Comparison of ENCODE assay signal across 28 cellular contexts in the genomic region with DNA sequence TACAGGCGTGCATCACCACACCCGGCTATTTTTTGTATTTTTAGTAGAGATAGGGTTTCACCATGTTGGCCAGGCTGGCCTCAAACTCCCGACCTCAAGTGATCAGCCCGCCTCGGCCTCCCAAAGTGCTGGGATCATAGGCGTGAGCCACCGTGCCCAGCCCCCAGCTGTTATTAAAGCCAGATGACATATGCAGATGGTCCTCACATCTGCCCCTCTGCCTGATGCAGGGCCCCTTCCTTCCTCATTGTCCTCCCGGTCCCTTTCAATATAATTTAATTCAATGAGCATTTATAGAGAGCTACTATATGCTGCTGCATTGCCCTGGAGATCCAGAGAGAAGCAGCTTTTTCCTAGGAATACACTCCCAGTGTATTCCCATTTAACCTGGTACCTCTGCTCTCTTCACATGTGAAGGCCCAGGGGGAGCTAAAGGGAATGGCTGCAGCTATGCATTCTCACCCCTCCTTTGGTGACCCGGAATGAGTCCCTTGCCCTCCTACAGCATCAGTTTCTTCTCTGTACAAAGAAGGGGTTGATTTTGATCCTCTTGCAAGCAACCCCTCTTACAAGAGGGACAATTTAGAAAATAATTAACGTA. TPM values are rescaled to one million over a fixed set of nuclear protein-coding genes. Genes with fewer than 3 reads are reported as not detected.
DNase-seq lines count a peak whose midpoint lies in the region; ATAC-seq and TF ChIP-seq lines count a peak whose summit lies in the region.
"Had no signal": no experiment of that assay in that cellular context is flagged by ENCODE, and none has a peak within 500 bp of the region (broad histone marks: within the 10 kb centered on the region; RNA-seq: fewer than 3 reads in every experiment).

No MANE protein-coding gene starts in this region.

- H2AFZ ChIP-seq in GM23338: no peak overlapping the region
- H2AFZ ChIP-seq: PC-9 had no signal

- intact Hi-C loops in activated T-helper 2 cell treated with anti-CD3 and anti-CD28 coated beads, Interferon-gamma antibody, Interleukin-2, Interleukin-4, amounts not matched to agents 10 μg/mL and 5 μg/mL and 100 μg/mL, durations not matched to agents 14 hours and 24 hours and 36 hours (cut with micrococcal nuclease): no loop called here
- intact Hi-C loops in body of pancreas (cut with DNase I): no loop called here

- no peaks in the 10 kb centered on the region for H3K9me3 Mint-ChIP-seq in GM23338
- no peaks in the 10 kb centered on the region for H3K9me3 Mint-ChIP-seq in activated T-helper 2 cell treated with anti-CD3 and anti-CD28 coated beads, Interferon-gamma antibody, Interleukin-2, Interleukin-4, amounts not matched to agents 10 μg/mL and 5 μg/mL and 100 μg/mL, durations not matched to agents 14 hours and 24 hours and 36 hours
- H3K9me3 Mint-ChIP-seq: CD4-positive, alpha-beta T cell had no signal

- no peaks in the 10 kb centered on the region for H3K27me3 Mint-ChIP-seq in GM23338 (ENCODE audit: insufficient read depth, low read depth, poor library complexity)
- H3K27me3 Mint-ChIP-seq in activated T-helper 2 cell treated with anti-CD3 and anti-CD28 coated beads, Interferon-gamma antibody, Interleukin-2, Interleukin-4, amounts not matched to agents 10 μg/mL and 5 μg/mL and 100 μg/mL, durations not matched to agents 14 hours and 24 hours and 36 hours (ENCODE audit: low read depth): no peaks in the 10 kb centered on the region
- H3K27me3 Mint-ChIP-seq: CD4-positive, alpha-beta T cell; T-helper 17 cell had no signal

- no peaks in the 10 kb centered on the region for H3K79me2 ChIP-seq in GM23338 (replicated peaks; ENCODE audit: insufficient read depth)

- no peaks in the 10 kb centered on the region for H3K36me3 ChIP-seq in GM23338 (ENCODE audit: insufficient read depth)
- no peaks in the 10 kb centered on the region for H3K36me3 ChIP-seq in body of pancreas (replicated peaks in 1 of 2; ENCODE audit: insufficient read depth in 1 of 2, low read depth in 2 of 2)
- H3K36me3 ChIP-seq: BLaER1 treated with 17β-estradiol and CSF1 and Interleukin-3, amounts not matched to agents 10 nM and 100 nM had no signal

- H3K9me3 ChIP-seq in body of pancreas: no peaks in the 10 kb centered on the region

- ATAC-seq in GM23338: peak; percentile 64
- ATAC-seq in SK-N-SH treated with all-trans-retinoic acid at 6 μM for 48 hours: no peak
- no peak for ATAC-seq in body of pancreas
- ATAC-seq: HCT116, K562, T-helper 17 cell had no signal

- 0 out of 2 replicates have a peak, but pooled peaks cover 11% of the 10 kb centered on the region for H3F3A ChIP-seq in GM23338 (replicated peaks; ENCODE audit: low read depth)

- no peaks in the 10 kb centered on the region for H4K20me1 ChIP-seq in GM23338 (replicated peaks; ENCODE audit: insufficient read depth)
- H4K20me1 ChIP-seq: BLaER1 treated with 17β-estradiol and CSF1 and Interleukin-3, amounts not matched to agents 10 nM and 100 nM had no signal

- TF ChIP-seq POLR2A in body of pancreas (IDR thresholded peaks at IDR 0.05): no peak

- no peaks in the 10 kb centered on the region for H3K36me3 Mint-ChIP-seq in GM23338 (ENCODE audit: low read depth)
- no peaks in the 10 kb centered on the region for H3K36me3 Mint-ChIP-seq in activated T-helper 2 cell treated with anti-CD3 and anti-CD28 coated beads, Interferon-gamma antibody, Interleukin-2, Interleukin-4, amounts not matched to agents 10 μg/mL and 5 μg/mL and 100 μg/mL, durations not matched to agents 14 hours and 24 hours and 36 hours (ENCODE audit: low read depth)

- H3K27ac ChIP-seq in GM23338 (ENCODE audit: low read depth) (no peak overlapping the region), body of pancreas (no peak overlapping the region)
- H3K27ac ChIP-seq: BLaER1 treated with 17β-estradiol and CSF1 and Interleukin-3, amounts not matched to agents 10 nM and 100 nM; PC-9 had no signal

- no peaks in the 10 kb centered on the region for H3K27me3 ChIP-seq in GM23338 (ENCODE audit: insufficient read depth)
- no peaks in the 10 kb centered on the region for H3K27me3 ChIP-seq in body of pancreas
- H3K27me3 ChIP-seq: BLaER1 treated with 17β-estradiol and CSF1 and Interleukin-3, amounts not matched to agents 10 nM and 100 nM had no signal

- H3K4me3 ChIP-seq in GM23338 (no peak overlapping the region), body of pancreas (no peak overlapping the region)
- H3K4me3 ChIP-seq: BLaER1 treated with 17β-estradiol and CSF1 and Interleukin-3, amounts not matched to agents 10 nM and 100 nM; K562; PC-9 had no signal

- peaks cover 3% of the 10 kb centered on the region; the same call in 1 of the 3 replicates for H3K4me1 Mint-ChIP-seq in GM23338
- H3K4me1 Mint-ChIP-seq in activated T-helper 2 cell treated with anti-CD3 and anti-CD28 coated beads, Interferon-gamma antibody, Interleukin-2, Interleukin-4, amounts not matched to agents 10 μg/mL and 5 μg/mL and 100 μg/mL, durations not matched to agents 14 hours and 24 hours and 36 hours (ENCODE audit: low read depth): no peaks in the 10 kb centered on the region
- H3K4me1 Mint-ChIP-seq: T-helper 17 cell had no signal

- no peak overlapping the region for H3K27ac Mint-ChIP-seq in GM23338
- H3K27ac Mint-ChIP-seq in activated T-helper 2 cell treated with anti-CD3 and anti-CD28 coated beads, Interferon-gamma antibody, Interleukin-2, Interleukin-4, amounts not matched to agents 10 μg/mL and 5 μg/mL and 100 μg/mL, durations not matched to agents 14 hours and 24 hours and 36 hours: no peak overlapping the region
- H3K27ac Mint-ChIP-seq: CD4-positive, alpha-beta T cell; T-helper 17 cell had no signal

- DNase-seq in GM23338 (ENCODE audit: low spot score): peak; percentile 39
- peak; percentile 51 for DNase-seq in NCI-H524 treated with DMSO at 0.1 percent for 48 hours (lab: John Stamatoyannopoulos, UW)
- DNase-seq in activated T-helper 2 cell treated with anti-CD3 and anti-CD28 coated beads, Interferon-gamma antibody, Interleukin-2, Interleukin-4, amounts not matched to agents 10 μg/mL and 5 μg/mL and 100 μg/mL, durations not matched to agents 14 hours and 24 hours and 36 hours (ENCODE audit: low spot score): no peak
- DNase-seq in body of pancreas: no peak
- DNase-seq in HuH-7.5 (ENCODE audit: low spot score): no peak
- DNase-seq in COR-L47 (lab: John Stamatoyannopoulos, UW): no peak
- DNase-seq: CD4-positive, alpha-beta T cell; DMS79; GF-D8; NCI-H1092 treated with DMSO at 0.1 percent for 48 hours; NCI-H1436; NCI-H1930; NCI-H2107; NCI-H226; NCI-H510A treated with DMSO at 0.1 percent for 48 hours; NCI-H774; PC-9; RPMI8226; SHP77; T-helper 17 cell had no signal

- H3K4me3 Mint-ChIP-seq in GM23338: no peak overlapping the region
- no peak overlapping the region for H3K4me3 Mint-ChIP-seq in activated T-helper 2 cell treated with anti-CD3 and anti-CD28 coated beads, Interferon-gamma antibody, Interleukin-2, Interleukin-4, amounts not matched to agents 10 μg/mL and 5 μg/mL and 100 μg/mL, durations not matched to agents 14 hours and 24 hours and 36 hours (ENCODE audit: low read depth)
- H3K4me3 Mint-ChIP-seq: CD4-positive, alpha-beta T cell; T-helper 17 cell had no signal

- no peak overlapping the region for H3K4me2 ChIP-seq in GM23338
- H3K4me2 ChIP-seq: PC-9 had no signal

- 78 to 87% methylated on average over 10 of the region's 10 CpGs for WGBS in body of pancreas, 2 donors

- H3K4me1 ChIP-seq in GM23338 (ENCODE audit: insufficient read depth) (no peaks in the 10 kb centered on the region), body of pancreas (no peaks in the 10 kb centered on the region)
- H3K4me1 ChIP-seq: BLaER1 treated with 17β-estradiol and CSF1 and Interleukin-3, amounts not matched to agents 10 nM and 100 nM had no signal

- TF ChIP-seq CTCF in GM23338 (conservative IDR thresholded peaks at IDR 0.05; ENCODE audit: low read depth in 2 of 2): peak in 1 of 2 experiments; percentile 23; a peak in 1 of 4 replicates
- TF ChIP-seq CTCF in body of pancreas (IDR thresholded peaks at IDR 0.05): no peak

- no peaks in the 10 kb centered on the region for H3K9me2 ChIP-seq in GM23338 (ENCODE audit: insufficient read depth)

TF ChIP-seq in GM23338, 12 proteins besides CTCF, POLR2A, EP300 and RAD21 (continues in another document):
- TF ChIP-seq, protein P1, sequence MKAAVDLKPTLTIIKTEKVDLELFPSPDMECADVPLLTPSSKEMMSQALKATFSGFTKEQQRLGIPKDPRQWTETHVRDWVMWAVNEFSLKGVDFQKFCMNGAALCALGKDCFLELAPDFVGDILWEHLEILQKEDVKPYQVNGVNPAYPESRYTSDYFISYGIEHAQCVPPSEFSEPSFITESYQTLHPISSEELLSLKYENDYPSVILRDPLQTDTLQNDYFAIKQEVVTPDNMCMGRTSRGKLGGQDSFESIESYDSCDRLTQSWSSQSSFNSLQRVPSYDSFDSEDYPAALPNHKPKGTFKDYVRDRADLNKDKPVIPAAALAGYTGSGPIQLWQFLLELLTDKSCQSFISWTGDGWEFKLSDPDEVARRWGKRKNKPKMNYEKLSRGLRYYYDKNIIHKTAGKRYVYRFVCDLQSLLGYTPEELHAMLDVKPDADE (IDR thresholded peaks at IDR 0.05): no peak
- TF ChIP-seq CREB1 (CRISPR knock-in tag; IDR thresholded peaks at IDR 0.05; ENCODE audit: low read depth): no peak
- no peak for TF ChIP-seq ZNF331 (CRISPR knock-in tag; IDR thresholded peaks at IDR 0.05; ENCODE audit: low read depth)
- no peak for TF ChIP-seq STAT1 (IDR thresholded peaks at IDR 0.05; ENCODE audit: unreplicated experiment)
- no peak for TF ChIP-seq JUNB (IDR thresholded peaks at IDR 0.05; ENCODE audit: unreplicated experiment)

TF ChIP-seq in SK-N-SH treated with all-trans-retinoic acid at 6 μM for 48 hours, 23 proteins besides CTCF, POLR2A, EP300 and RAD21 (continues in another document):
- TF ChIP-seq TOX (CRISPR knock-in tag; IDR thresholded peaks at IDR 0.05; ENCODE audit: borderline replicate concordance) (no peak), TCF4 (CRISPR knock-in tag; IDR thresholded peaks at IDR 0.05; ENCODE audit: borderline replicate concordance) (peak; percentile 54; the same call in 1 of the 2 replicates), ARNTL (CRISPR knock-in tag; IDR thresholded peaks at IDR 0.05; ENCODE audit: borderline replicate concordance, low read depth) (no peak)

RNA-seq across cellular contexts. Expression of a gene that starts 55.6 kb away (rescaled TPM):
- 280 and 283 TPM in 2 replicates for total RNA-seq in GM23338 (2014; rRNA removed; shearing (Covaris generic))
- 509 and 628 TPM in 2 replicates for polyA plus RNA-seq in GM23338 (2016; fragmentation: Nextera tagmentation; extraction: Ambion mirVana)
- total RNA-seq in activated T-helper 2 cell treated with anti-CD3 and anti-CD28 coated beads, Interferon-gamma antibody, Interleukin-2, Interleukin-4, amounts not matched to agents 10 μg/mL and 5 μg/mL and 100 μg/mL, durations not matched to agents 14 hours and 24 hours and 36 hours: not detected in 2 replicates
- under 1 TPM in 1 of 2 donors, not detected in 1; 0.52 TPM for total RNA-seq in body of pancreas
- total RNA-seq: HT-29, M059J, PC-9, SK-MEL-5, T-helper 17 cell had no signal
- polyA plus RNA-seq: AG04450, K562 had no signal

Comparison
In these comparisons a context has a peak if more than half of its experiments do, and no peak if none do; other contexts are left out.
1. DNase-seq: peak in GM23338 (single experiment) and NCI-H524 treated with DMSO at 0.1 percent for 48 hours (single experiment); none in activated T-helper 2 cell treated with anti-CD3 and anti-CD28 coated beads, Interferon-gamma antibody, Interleukin-2, Interleukin-4, amounts not matched to agents 10 μg/mL and 5 μg/mL and 100 μg/mL, durations not matched to agents 14 hours and 24 hours and 36 hours (single experiment), body of pancreas (0 of 4), HuH-7.5 (single experiment) and COR-L47 (single experiment).
2. RNA of a gene that starts 55.6 kb away (total RNA-seq): 280 to 283 TPM in GM23338; 0.52 TPM in body of pancreas and not detected in activated T-helper 2 cell treated with anti-CD3 and anti-CD28 coated beads, Interferon-gamma antibody, Interleukin-2, Interleukin-4, amounts not matched to agents 10 μg/mL and 5 μg/mL and 100 μg/mL, durations not matched to agents 14 hours and 24 hours and 36 hours; every median in the first group is over 100 times any median in the second.